8 cellular contexts compared by ENCODE assay signal in genomic region chr10:72273410-72274212, GRCh38. TPM values are rescaled to one million over a fixed set of nuclear protein-coding genes. Genes with fewer than 3 reads are reported as not detected.
DNase-seq lines count a peak whose midpoint lies in the region; ATAC-seq and TF ChIP-seq lines count a peak whose summit lies in the region.

TSS of gene DDIT4 (plus strand) at chr10:72273924. CDS start at chr10:72274217, 293 bp downstream.

- peak; percentile 94 for DNase-seq in D341Med (ENCODE audit: low spot score)
- peak; percentile 94 for DNase-seq in HuH-7 (ENCODE audit: low spot score)
- DNase-seq in activated CD8-positive, alpha-beta memory T cell treated with anti-CD3 and anti-CD28 coated beads, Interleukin-2, amount 50 U/mL, for 48 hours, result peak; percentile 99
- peak; percentile 96 for DNase-seq in endothelial cell (ENCODE audit: low spot score)
- DNase-seq in midbrain (lab: John Stamatoyannopoulos, UW), result peak; percentile 99
- DNase-seq in stimulated activated CD8-positive, alpha-beta memory T cell treated with anti-CD3 and anti-CD28 coated beads, Interleukin-2, amount 100 ng/mL, for 1 hour (ENCODE audit: low read depth in 2 of 2), result peak; percentile 94

- peak within 1 kb of the TSS; percentile 82 for H3K4me3 ChIP-seq in OCI-LY3 (ENCODE audit: low read length)

- H3K36me3 ChIP-seq in OCI-LY3 (replicated peaks; ENCODE audit: low read depth, low read length), result peaks cover 27% of the 10 kb centered on the region

- peak within 1 kb of the TSS; percentile 99 for H3K4me2 ChIP-seq in OCI-LY3 (ENCODE audit: low read length)

- H3K4me1 Mint-ChIP-seq in endothelial cell (ENCODE audit: unreplicated experiment), result peaks cover 34% of the 10 kb centered on the region

- peak; percentile 80 for ATAC-seq in GM21515 (IDR thresholded peaks at IDR 0.05; ENCODE audit: unreplicated experiment)

- H3K36me3 Mint-ChIP-seq in endothelial cell (ENCODE audit: low read depth, unreplicated experiment), result peaks cover 8% of the 10 kb centered on the region

- TF ChIP-seq CTCF in OCI-LY3 (IDR thresholded peaks at IDR 0.05; ENCODE audit: low read depth, low read length) (no peak), endothelial cell (IDR thresholded peaks at IDR 0.05; ENCODE audit: unreplicated experiment) (no peak)

- H3K4me3 Mint-ChIP-seq in endothelial cell (ENCODE audit: unreplicated experiment), result peak within 1 kb of the TSS; percentile 92

- peaks cover 12% of the 10 kb centered on the region for H3K27me3 Mint-ChIP-seq in endothelial cell (ENCODE audit: unreplicated experiment)

- H3K27ac Mint-ChIP-seq in endothelial cell (ENCODE audit: unreplicated experiment), result no peak within 1 kb of the TSS

- H3K4me1 ChIP-seq in OCI-LY3 (ENCODE audit: low read length), result peaks cover 25% of the 10 kb centered on the region

- H3K9ac ChIP-seq in OCI-LY3 (ENCODE audit: low read length), result peak within 1 kb of the TSS; percentile 79

- peaks cover 18% of the 10 kb centered on the region for H4K20me1 ChIP-seq in OCI-LY3 (ENCODE audit: insufficient read depth, low read length)

- peak within 1 kb of the TSS; percentile 57 for H3K27ac ChIP-seq in OCI-LY3 (ENCODE audit: low read length)

- H3K27me3 ChIP-seq in OCI-LY3 (ENCODE audit: low read depth, low read length), result peaks cover 7% of the 10 kb centered on the region; the same call in 1 of the 2 replicates

- H2AFZ ChIP-seq in OCI-LY3 (ENCODE audit: low read depth, low read length), result peak within 1 kb of the TSS; percentile 68; the same call in 1 of the 2 replicates

- H3K9me3 Mint-ChIP-seq in endothelial cell (ENCODE audit: unreplicated experiment), result no peaks in the 10 kb centered on the region

- H3K9me3 ChIP-seq in OCI-LY3 (ENCODE audit: insufficient read depth, low read length), result no peaks in the 10 kb centered on the region

- peaks cover 17% of the 10 kb centered on the region for H3K79me2 ChIP-seq in OCI-LY3 (ENCODE audit: low read length)

RNA-seq across cellular contexts. Expression of gene DDIT4, which starts in this region (rescaled TPM):
- total RNA-seq in endothelial cell (ENCODE audit: unreplicated experiment), result 32.4 TPM

Comparison
In these comparisons a context has a peak if more than half of its experiments do, and no peak if none do; other contexts are left out.
1. Peak in every context shown above with its lines: DNase-seq, ATAC-seq, H3K4me3 ChIP-seq and H3K27ac ChIP-seq.